9 cellular contexts compared by ENCODE assay signal in genomic region chr14:87131879-87132278, GRCh38.
DNase-seq lines count a peak whose midpoint lies in the region; ATAC-seq and TF ChIP-seq lines count a peak whose summit lies in the region.
"Had no signal": no experiment of that assay in that cellular context is flagged by ENCODE, and none has a peak within 500 bp of the region (broad histone marks: within the 10 kb centered on the region; RNA-seq: fewer than 3 reads in every experiment).

No MANE protein-coding gene starts in this region.

- H3K4me3 ChIP-seq in fibroblast of lung (replicated peaks in 1 of 4; ENCODE audit: control extremely low read depth in 1 of 4, insufficient read depth in 1 of 4, low read depth in 3 of 4, low read length in 4 of 4) (no peak overlapping the region), WERI-Rb-1 (ENCODE audit: low read depth, low read length) (no peak overlapping the region)

- H3K4me2 ChIP-seq in fibroblast of lung (ENCODE audit: extremely low read depth, insufficient read depth, low read length) = no peak overlapping the region

- no peak for ATAC-seq in GM19324 (IDR thresholded peaks at IDR 0.05; ENCODE audit: low FRiP score, unreplicated experiment)

- H3K79me2 ChIP-seq in fibroblast of lung (ENCODE audit: control insufficient read depth, insufficient read depth, low read length) = no peaks in the 10 kb centered on the region

- DNase-seq in HT1080 (ENCODE audit: low read depth) = peak; percentile 84
- DNase-seq in NCI-H82 (lab: John Stamatoyannopoulos, UW) = peak; percentile 19
- DNase-seq in fibroblast of lung (ENCODE audit: low read depth in 2 of 2) = peak; percentile 52 to 89
- peak; percentile 49 for DNase-seq in putamen (ENCODE audit: low spot score)
- DNase-seq in WERI-Rb-1 = no peak
- DNase-seq in hippocampal formation (lab: John Stamatoyannopoulos, UW) = no peak
- no peak for DNase-seq in NCI-H1092 treated with DMSO at 0.1 percent for 48 hours (lab: John Stamatoyannopoulos, UW)
- DNase-seq: DMS79 had no signal

- H4K20me1 ChIP-seq in fibroblast of lung (ENCODE audit: control insufficient read depth, extremely low read depth, insufficient read depth, low read length) = no peaks in the 10 kb centered on the region

- no peaks in the 10 kb centered on the region for H3K9me3 ChIP-seq in fibroblast of lung (ENCODE audit: control insufficient read depth, insufficient read depth, low read depth, low read length)
- H3K9me3 ChIP-seq in WERI-Rb-1 (ENCODE audit: severe bottlenecking) = no peaks in the 10 kb centered on the region

- H3K27ac ChIP-seq in fibroblast of lung (ENCODE audit: insufficient read depth, low read length) = no peak overlapping the region
- H3K27ac ChIP-seq in WERI-Rb-1 = no peak overlapping the region

- H3K36me3 ChIP-seq in fibroblast of lung (ENCODE audit: control insufficient read depth, insufficient read depth, low read length) (no peaks in the 10 kb centered on the region), WERI-Rb-1 (no peaks in the 10 kb centered on the region)

- TF ChIP-seq CTCF in fibroblast of lung (conservative IDR thresholded peaks at IDR 0.05 in 1 of 2, IDR thresholded peaks at IDR 0.05 in 1 of 2; ENCODE audit: low read depth in 1 of 2, low read length in 2 of 2) (no peak), WERI-Rb-1 (IDR thresholded peaks at IDR 0.05; ENCODE audit: low read depth, low read length) (no peak)

- no peak overlapping the region for H2AFZ ChIP-seq in fibroblast of lung (ENCODE audit: low read length)

- no peaks in the 10 kb centered on the region for H3K4me1 ChIP-seq in fibroblast of lung (ENCODE audit: control insufficient read depth, extremely low read depth, insufficient read depth, low read length)

- H3K27me3 ChIP-seq in fibroblast of lung (ENCODE audit: control insufficient read depth, insufficient read depth, low read length) = no peaks in the 10 kb centered on the region
- no peaks in the 10 kb centered on the region for H3K27me3 ChIP-seq in WERI-Rb-1 (ENCODE audit: insufficient read depth, low read depth, severe bottlenecking)

- H3K9ac ChIP-seq in fibroblast of lung (ENCODE audit: insufficient read depth, low read length) = no peak overlapping the region

Comparison
In these comparisons a context has a peak if more than half of its experiments do, and no peak if none do; other contexts are left out.
1. DNase-seq: peak in HT1080 (single experiment), NCI-H82 (single experiment), fibroblast of lung (2 of 2) and putamen (single experiment); none in WERI-Rb-1 (single experiment), hippocampal formation (0 of 2) and NCI-H1092 treated with DMSO at 0.1 percent for 48 hours (single experiment).